ENCODE assay signal across 8 cellular contexts in the genomic region with DNA sequence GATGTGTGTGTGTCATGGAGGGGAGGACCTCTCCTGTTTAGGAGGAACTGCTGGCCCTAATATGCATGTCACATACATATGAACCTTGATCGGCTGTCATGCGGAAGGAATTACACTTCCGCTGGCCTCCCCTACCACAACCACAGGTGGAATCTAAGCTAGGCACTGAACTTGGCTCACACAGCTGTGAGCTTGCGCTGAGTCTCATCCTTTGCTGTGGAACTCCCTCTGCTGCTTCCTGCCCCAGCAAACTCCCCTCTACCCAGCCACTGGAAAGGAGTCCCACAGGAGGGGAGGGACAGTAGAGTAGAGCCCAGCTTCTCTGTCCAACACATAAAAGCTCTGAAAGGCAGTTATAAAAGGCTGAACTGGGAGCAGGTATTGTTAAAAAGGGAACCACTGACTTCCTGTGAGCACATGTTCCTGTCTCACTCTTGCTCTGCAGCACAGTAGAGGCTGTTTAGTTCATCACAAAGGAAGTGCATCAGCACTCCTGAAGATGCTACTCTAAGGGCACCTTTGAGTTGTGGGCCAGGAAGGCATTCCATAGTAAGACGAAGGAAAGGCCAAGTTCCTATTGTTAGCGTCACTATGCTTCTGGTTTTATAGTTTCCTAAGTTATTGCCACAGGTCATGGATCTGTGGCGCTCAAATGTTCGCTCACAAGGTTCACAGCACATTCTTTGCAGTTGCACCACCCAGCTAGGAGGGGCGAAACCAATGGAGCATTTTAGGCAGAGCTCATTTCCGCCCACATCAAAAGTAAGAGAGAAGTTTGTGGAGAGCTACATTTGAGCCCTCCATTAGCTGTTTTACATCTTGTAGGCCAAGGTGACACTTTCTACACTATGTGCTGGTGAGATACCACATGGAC. TPM values are rescaled to one million over a fixed set of nuclear protein-coding genes. Genes with fewer than 3 reads are reported as not detected.
DNase-seq lines count a peak whose midpoint lies in the region; ATAC-seq lines count a peak whose summit lies in the region.

No MANE protein-coding gene starts in this region.

- H3K27ac ChIP-seq in SJCRH30: no peak overlapping the region; the same call in 1 of the 2 replicates

- no peaks in the 10 kb centered on the region for H3K27me3 ChIP-seq in SJCRH30

- peaks cover 5% of the 10 kb centered on the region; the same call in 1 of the 2 replicates for H3K4me1 ChIP-seq in SJCRH30

- H3K4me3 ChIP-seq in SJCRH30: no peak overlapping the region

- peak overlapping the region; percentile 87 for H3K4me3 Mint-ChIP-seq in activated naive CD8-positive, alpha-beta T cell treated with anti-CD3 and anti-CD28 coated beads for 36 hours

- H3K9me3 ChIP-seq in SJCRH30 (replicated peaks): no peaks in the 10 kb centered on the region

- peaks cover 10% of the 10 kb centered on the region for H3K36me3 Mint-ChIP-seq in activated naive CD8-positive, alpha-beta T cell treated with anti-CD3 and anti-CD28 coated beads for 36 hours

- H3K36me3 ChIP-seq in SJCRH30: no peaks in the 10 kb centered on the region

- peak overlapping the region; percentile 100 for H3K27ac Mint-ChIP-seq in activated naive CD8-positive, alpha-beta T cell treated with anti-CD3 and anti-CD28 coated beads for 36 hours

- ATAC-seq in GM18519 (IDR thresholded peaks at IDR 0.05; ENCODE audit: low FRiP score, unreplicated experiment) (peak; percentile 53), HG02884 (IDR thresholded peaks at IDR 0.05; ENCODE audit: unreplicated experiment) (peak; percentile 72)

- H3K4me1 Mint-ChIP-seq in activated naive CD8-positive, alpha-beta T cell treated with anti-CD3 and anti-CD28 coated beads for 36 hours: peaks cover 73% of the 10 kb centered on the region

- H3K27me3 Mint-ChIP-seq in activated naive CD8-positive, alpha-beta T cell treated with anti-CD3 and anti-CD28 coated beads for 36 hours: no peaks in the 10 kb centered on the region

- H3K9me3 Mint-ChIP-seq in activated naive CD8-positive, alpha-beta T cell treated with anti-CD3 and anti-CD28 coated beads for 36 hours: peaks cover 4% of the 10 kb centered on the region

- peak; percentile 34 to 54 for DNase-seq in SJCRH30
- DNase-seq in activated naive CD8-positive, alpha-beta T cell treated with anti-CD3 and anti-CD28 coated beads for 36 hours: peak; percentile 81
- peak; percentile 78 for DNase-seq in stimulated activated CD4-positive, alpha-beta T cell treated with anti-CD3 and anti-CD28 coated beads, Interleukin-1b, Interleukin-23, amount 100 ng/mL, for 48 hours
- no peak for DNase-seq in dermis blood vessel endothelial cell
- DNase-seq in NCI-H510A treated with DMSO at 0.1 percent for 48 hours (lab: John Stamatoyannopoulos, UW): no peak
- no peak for DNase-seq in NCI-H2107 (lab: John Stamatoyannopoulos, UW)

RNA-seq across cellular contexts. Expression of gene PTPRC, which starts 17.7 kb away (rescaled TPM):
- total RNA-seq in SJCRH30 (2014; rRNA removed; shearing (Covaris generic)): not detected in 2 replicates
- 100 to 1,000 TPM; 421 to 422 TPM for total RNA-seq in activated naive CD8-positive, alpha-beta T cell treated with anti-CD3 and anti-CD28 coated beads for 36 hours
- not detected in 2 replicates for total RNA-seq in dermis blood vessel endothelial cell

Comparison
In these comparisons a context has a peak if more than half of its experiments do, and no peak if none do; other contexts are left out.
1. DNase-seq: peak in SJCRH30 (2 of 2), activated naive CD8-positive, alpha-beta T cell treated with anti-CD3 and anti-CD28 coated beads for 36 hours (single experiment) and stimulated activated CD4-positive, alpha-beta T cell treated with anti-CD3 and anti-CD28 coated beads, Interleukin-1b, Interleukin-23, amount 100 ng/mL, for 48 hours (single experiment); none in dermis blood vessel endothelial cell (single experiment), NCI-H510A treated with DMSO at 0.1 percent for 48 hours (single experiment) and NCI-H2107 (single experiment).
2. RNA of gene PTPRC, which starts 17.7 kb away (total RNA-seq): 421 to 422 TPM in activated naive CD8-positive, alpha-beta T cell treated with anti-CD3 and anti-CD28 coated beads for 36 hours; not detected in SJCRH30 and not detected in dermis blood vessel endothelial cell; every median in the first group is over 100 times any median in the second.